ENCODE assay signal across 25 cellular contexts in genomic region chrX:150050387-150050786, GRCh38.
DNase-seq lines count a peak whose midpoint lies in the region; ATAC-seq, FAIRE-seq and TF ChIP-seq lines count a peak whose summit lies in the region.
"Had no signal": no experiment of that assay in that cellular context is flagged by ENCODE, and none has a peak within 500 bp of the region (broad histone marks: within the 10 kb centered on the region; RNA-seq: fewer than 3 reads in every experiment).

No MANE protein-coding gene starts in this region.

- no peaks in the 10 kb centered on the region for H3K4me1 Mint-ChIP-seq in MCF 10A (ENCODE audit: insufficient read depth, unreplicated experiment)
- H3K4me1 Mint-ChIP-seq: brain; naive thymus-derived CD4-positive, alpha-beta T cell; stimulated activated effector memory CD8-positive, alpha-beta T cell treated with anti-CD3 and anti-CD28 coated beads, Interleukin-12 subunit alpha, Interleukin-12 subunit beta, amount 100 ng/mL, for 72 hours had no signal

- no peak overlapping the region for H4K5ac ChIP-seq in H1 (ENCODE audit: insufficient read length, low read depth, low read length)

- in situ Hi-C loops in mammary epithelial cell (cut with MboI; ENCODE audit: low sequenced_read_pairs in 2 of 2): no loop called here

- H3K36me3 ChIP-seq in mammary epithelial cell (ENCODE audit: insufficient read depth, low read length) (no peaks in the 10 kb centered on the region), Loucy (ENCODE audit: insufficient read depth, low read length) (no peaks in the 10 kb centered on the region), H1 (ENCODE audit: control insufficient read depth in 2 of 4, insufficient read depth in 4 of 4, low read length in 3 of 4) (no peaks in the 10 kb centered on the region)
- H3K36me3 ChIP-seq: prostate gland, sigmoid colon had no signal

- no peak overlapping the region for H3K9ac ChIP-seq in mammary epithelial cell (ENCODE audit: insufficient read depth, low read length)
- H3K9ac ChIP-seq in Loucy (ENCODE audit: low read depth, low read length, poor library complexity, severe bottlenecking): no peak overlapping the region
- no peak overlapping the region for H3K9ac ChIP-seq in H1 (replicated peaks in 1 of 4; ENCODE audit: extremely low read depth in 1 of 4, low read depth in 3 of 4, low read length in 3 of 4)

- H3K9me3 ChIP-seq in mammary epithelial cell (replicated peaks; ENCODE audit: insufficient read depth, low read length) (peaks cover 2% of the 10 kb centered on the region), Loucy (ENCODE audit: insufficient read depth, low read depth, low read length) (no peaks in the 10 kb centered on the region), H1 (ENCODE audit: insufficient read depth in 2 of 2, low read depth in 1 of 2, low read length in 1 of 2) (no peaks in the 10 kb centered on the region)
- H3K9me3 ChIP-seq: prostate gland, sigmoid colon had no signal

- H3K23ac ChIP-seq in H1 (ENCODE audit: insufficient read length): no peak overlapping the region

- no peak overlapping the region for H3K18ac ChIP-seq in H1 (ENCODE audit: extremely low read depth, low read length)

- no TSS peak for BruUV-seq in mammary epithelial cell (replicated peaks; lab: Mats Ljungman, UMichigan)
- BruUV-seq in MCF 10A (replicated peaks; lab: Mats Ljungman, UMichigan): no TSS peak

- H3K4me2 ChIP-seq in mammary epithelial cell (ENCODE audit: insufficient read depth, low read depth, low read length) (no peak overlapping the region), Loucy (ENCODE audit: low read depth, low read length, poor library complexity, severe bottlenecking) (no peak overlapping the region), H1 (ENCODE audit: insufficient read depth in 1 of 2, low read depth in 2 of 2, low read length in 2 of 2) (no peak overlapping the region)

- H2AFZ ChIP-seq in mammary epithelial cell (ENCODE audit: low read depth, low read length) (no peak overlapping the region), Loucy (ENCODE audit: low read length) (no peak overlapping the region), H1 (ENCODE audit: low read length) (no peak overlapping the region)

- CTCF ChIA-PET in mammary epithelial cell (lab: Charles Lee; ENCODE audit: low non-redundant PET): no interaction called here
- CTCF ChIA-PET in MCF 10A (lab: Yijun Ruan, JAX): interaction anchor here (0.8 to 1.8 kb wide), 5 partner anchors 12 to 596 kb away, joined by 3 to 4 read pairs (median 4); no protein-coding TSS in a partner anchor
- CTCF ChIA-PET in H1 (lab: Charles Lee; ENCODE audit: partially characterized antibody): interaction anchor here (1.0 to 1.7 kb wide), 8 partner anchors 10 to 179 kb away, joined by 3 to 5 read pairs (median 3); no protein-coding TSS in a partner anchor

- no peak overlapping the region for H2BK120ac ChIP-seq in H1 (replicated peaks; ENCODE audit: low read depth, low read length)

- ATAC-seq in GM19397 (IDR thresholded peaks at IDR 0.05; ENCODE audit: unreplicated experiment) (no peak), GM18868 (IDR thresholded peaks at IDR 0.05; ENCODE audit: unreplicated experiment) (no peak)
- ATAC-seq: left ventricle myocardium superior; naive thymus-derived CD4-positive, alpha-beta T cell; stimulated activated effector memory CD8-positive, alpha-beta T cell treated with anti-CD3 and anti-CD28 coated beads, Interleukin-12 subunit alpha, Interleukin-12 subunit beta, amount 100 ng/mL, for 72 hours had no signal

- H3K27ac ChIP-seq in mammary epithelial cell (ENCODE audit: insufficient read depth, low read depth, low read length) (peak overlapping the region; percentile 78), H1 (ENCODE audit: low read depth, low read length) (no peak overlapping the region)
- H3K27ac ChIP-seq: HL-60, prostate gland, sigmoid colon had no signal

- dilution Hi-C loops in mammary epithelial cell (cut with HindIII; ENCODE audit: low sequenced_read_pairs): loop anchor here (5.0 kb wide), 1 partner anchor 102 kb away; no protein-coding TSS in a partner anchor

- 100% methylated on average over 1 of the region's 1 CpG for WGBS in mammary epithelial cell (ENCODE audit: low coverage, missing lambda C conversion rate)
- WGBS in H1 (ENCODE audit: extremely low coverage in 1 of 2, insufficient coverage in 1 of 2, insufficient read length in 1 of 2, insufficient replicate concordance in 2 of 2, low coverage in 1 of 2, low lambda C conversion rate in 2 of 2, missing lambda C conversion rate in 1 of 2), 2 experiments: 78% methylated on average over 1 of the region's 1 CpG; no CpG with 5 or more reads in 1 of the 2 experiments

- no peak overlapping the region for H4K91ac ChIP-seq in H1 (replicated peaks; ENCODE audit: insufficient read length, low read length)

- no peak overlapping the region for H3K4me3 Mint-ChIP-seq in MCF 10A (ENCODE audit: unreplicated experiment)
- H3K4me3 Mint-ChIP-seq: activated T-cell treated with anti-CD3 and anti-CD28 coated beads, Interleukin-2, amount 50 U/mL, for 24 hours; brain; naive thymus-derived CD4-positive, alpha-beta T cell; stimulated activated effector memory CD8-positive, alpha-beta T cell treated with anti-CD3 and anti-CD28 coated beads, Interleukin-12 subunit alpha, Interleukin-12 subunit beta, amount 100 ng/mL, for 72 hours; type B pancreatic cell had no signal

- H4K20me1 ChIP-seq in mammary epithelial cell (ENCODE audit: insufficient read depth, low read length) (no peaks in the 10 kb centered on the region), Loucy (ENCODE audit: insufficient read depth, low read length, poor library complexity, severe bottlenecking) (no peaks in the 10 kb centered on the region), H1 (replicated peaks in 1 of 2; ENCODE audit: control insufficient read depth in 1 of 2, insufficient read depth in 2 of 2, low read length in 2 of 2) (no peaks in the 10 kb centered on the region)

- no peaks in the 10 kb centered on the region for H3K79me1 ChIP-seq in H1 (ENCODE audit: low read depth, low read length)

- H3K4me3 ChIP-seq in mammary epithelial cell (replicated peaks in 1 of 3; ENCODE audit: insufficient read depth in 1 of 3, low read depth in 2 of 3, low read length in 3 of 3) (no peak overlapping the region), Loucy (ENCODE audit: low read length, poor library complexity, severe bottlenecking) (no peak overlapping the region), H1 (ENCODE audit: extremely low read depth in 1 of 4, insufficient read depth in 2 of 4, low read depth in 3 of 4, low read length in 4 of 4) (no peak overlapping the region)
- H3K4me3 ChIP-seq: prostate gland, sigmoid colon had no signal

- peak; percentile 17 to 42; a peak in 2 of 4 replicates for TF ChIP-seq RAD21 in H1 (IDR thresholded peaks at IDR 0.05 in 1 of 2, conservative IDR thresholded peaks at IDR 0.05 in 1 of 2; ENCODE audit: low read depth in 2 of 2, low read length in 2 of 2)

- H3K27me3 ChIP-seq in mammary epithelial cell (ENCODE audit: insufficient read depth, low read length): no peaks in the 10 kb centered on the region
- no peaks in the 10 kb centered on the region for H3K27me3 ChIP-seq in Loucy (ENCODE audit: insufficient read depth, low read length, poor library complexity, severe bottlenecking)
- H3K27me3 ChIP-seq in H1 (replicated peaks in 1 of 4; ENCODE audit: control insufficient read depth in 3 of 4, extremely low read depth in 1 of 4, insufficient read depth in 3 of 4, low read length in 3 of 4): no peaks in the 10 kb centered on the region
- H3K27me3 ChIP-seq: sigmoid colon had no signal

- FAIRE-seq in H1 (lab: Jason Lieb, UNC): no peak
- FAIRE-seq: RCC 7860 had no signal

- no peaks in the 10 kb centered on the region for H3K9me2 ChIP-seq in Loucy (replicated peaks; ENCODE audit: low read depth, low read length)

- peaks cover 7% of the 10 kb centered on the region for H3K9me3 Mint-ChIP-seq in MCF 10A (ENCODE audit: unreplicated experiment)
- H3K9me3 Mint-ChIP-seq: activated T-cell treated with anti-CD3 and anti-CD28 coated beads, Interleukin-2, amount 50 U/mL, for 24 hours; stimulated activated effector memory CD8-positive, alpha-beta T cell treated with anti-CD3 and anti-CD28 coated beads, Interleukin-12 subunit alpha, Interleukin-12 subunit beta, amount 100 ng/mL, for 72 hours; type B pancreatic cell had no signal

- H4K8ac ChIP-seq in H1 (ENCODE audit: extremely low read depth, insufficient read depth, low read length): no peak overlapping the region

- H3K79me2 ChIP-seq in mammary epithelial cell (ENCODE audit: insufficient read depth, low read length): no peaks in the 10 kb centered on the region
- no peaks in the 10 kb centered on the region for H3K79me2 ChIP-seq in Loucy (ENCODE audit: insufficient read depth, low read length)
- no peaks in the 10 kb centered on the region for H3K79me2 ChIP-seq in H1 (ENCODE audit: control insufficient read depth in 1 of 2, insufficient read depth in 2 of 2, low read length in 2 of 2)

- no peak for TF ChIP-seq POLR2A in H1 (IDR thresholded peaks at IDR 0.05; ENCODE audit: control extremely low read depth in 1 of 2, low read depth in 2 of 2, low read length in 2 of 2)

- H2AK5ac ChIP-seq in H1 (ENCODE audit: low read depth, low read length): no peak overlapping the region

- no peaks in the 10 kb centered on the region for H3F3A ChIP-seq in Loucy (ENCODE audit: low read depth)

- H3K27ac Mint-ChIP-seq in MCF 10A (ENCODE audit: low read depth, unreplicated experiment): no peak overlapping the region
- H3K27ac Mint-ChIP-seq: activated T-cell treated with anti-CD3 and anti-CD28 coated beads, Interleukin-2, amount 50 U/mL, for 24 hours; brain; naive thymus-derived CD4-positive, alpha-beta T cell; stimulated activated effector memory CD8-positive, alpha-beta T cell treated with anti-CD3 and anti-CD28 coated beads, Interleukin-12 subunit alpha, Interleukin-12 subunit beta, amount 100 ng/mL, for 72 hours; type B pancreatic cell had no signal

- intact Hi-C loops in mammary epithelial cell (cut with micrococcal nuclease): loop anchor here (2.0 kb wide), 1 partner anchor 88 kb away; no protein-coding TSS in a partner anchor
- intact Hi-C loops in MCF 10A (cut with micrococcal nuclease): loop anchor here (10.0 kb wide), 1 partner anchor 314 kb away; the partner anchor contains the start of gene MAMLD1

- peak in 1 of 2 donors; percentile 17 for TF ChIP-seq CTCF in mammary epithelial cell (conservative IDR thresholded peaks at IDR 0.05 in 1 of 2, IDR thresholded peaks at IDR 0.05 in 1 of 2; ENCODE audit: extremely low read depth in 1 of 2, insufficient read depth in 1 of 2, low read depth in 1 of 2, low read length in 2 of 2)
- no peak for TF ChIP-seq CTCF in MCF 10A (IDR thresholded peaks at IDR 0.05; ENCODE audit: unreplicated experiment)
- 0 out of 2 replicates have a peak, but pooled peaks have one; percentile 10 for TF ChIP-seq CTCF in Loucy (conservative IDR thresholded peaks at IDR 0.05; ENCODE audit: low read length)
- TF ChIP-seq CTCF in H1 (IDR thresholded peaks at IDR 0.05; ENCODE audit: control extremely low read depth in 1 of 3, insufficient read depth in 1 of 3, low read depth in 1 of 3, low read length in 3 of 3): peak in 2 of 3 experiments; percentile 2 to 30; a peak in 1 of 4 replicates

- no peaks in the 10 kb centered on the region for H3K27me3 Mint-ChIP-seq in MCF 10A (ENCODE audit: insufficient read depth, unreplicated experiment)
- H3K27me3 Mint-ChIP-seq: type B pancreatic cell had no signal

- H3K23me2 ChIP-seq in H1 (ENCODE audit: low read depth, low read length): no peaks in the 10 kb centered on the region

- H3K14ac ChIP-seq in H1 (ENCODE audit: insufficient read length): no peak overlapping the region

- H2BK5ac ChIP-seq in H1 (ENCODE audit: low read depth, low read length): no peak overlapping the region

- H3K4ac ChIP-seq in H1 (replicated peaks; ENCODE audit: insufficient read length, low read depth, low read length): no peak overlapping the region

- H2BK20ac ChIP-seq in H1 (ENCODE audit: low read length): no peak overlapping the region

- no peak for TF ChIP-seq EP300 in H1 (IDR thresholded peaks at IDR 0.05; ENCODE audit: borderline replicate concordance in 1 of 2, low read depth in 2 of 2, low read length in 2 of 2)

- POLR2A ChIA-PET in MCF 10A (lab: Yijun Ruan, JAX): interaction anchor here (0.8 kb wide), 2 partner anchors 14 to 80 kb away, joined by 3 to 4 read pairs; no protein-coding TSS in a partner anchor
- POLR2A ChIA-PET in H1 (lab: Charles Lee; ENCODE audit: partially characterized antibody): no interaction called here

- H3K36me3 Mint-ChIP-seq in MCF 10A (ENCODE audit: insufficient read depth, unreplicated experiment): no peaks in the 10 kb centered on the region
- H3K36me3 Mint-ChIP-seq: brain; stimulated activated effector memory CD8-positive, alpha-beta T cell treated with anti-CD3 and anti-CD28 coated beads, Interleukin-12 subunit alpha, Interleukin-12 subunit beta, amount 100 ng/mL, for 72 hours; type B pancreatic cell had no signal

- H3K56ac ChIP-seq in H1 (replicated peaks; ENCODE audit: insufficient read length, low read depth, low read length): no peak overlapping the region

- H3K4me1 ChIP-seq in mammary epithelial cell (ENCODE audit: insufficient read depth, low read length) (peaks cover 26% of the 10 kb centered on the region), Loucy (ENCODE audit: insufficient read depth, low read length, poor library complexity, severe bottlenecking) (no peaks in the 10 kb centered on the region), H1 (replicated peaks in 1 of 4; ENCODE audit: control insufficient read depth in 3 of 4, insufficient read depth in 4 of 4, low read length in 3 of 4) (no peaks in the 10 kb centered on the region)
- H3K4me1 ChIP-seq: prostate gland, sigmoid colon had no signal

- H2BK15ac ChIP-seq in H1 (ENCODE audit: low read length): no peak overlapping the region

- DNase-seq in mammary epithelial cell (no peak), MCF 10A (ENCODE audit: unreplicated experiment) (no peak), H1 (ENCODE audit: low read depth in 1 of 2, low spot score in 2 of 2) (no peak), NCI-H1436 (lab: John Stamatoyannopoulos, UW) (no peak)
- DNase-seq: activated gamma-delta T cell; activated T-cell treated with anti-CD3 and anti-CD28 coated beads, Interleukin-2, amount 50 U/mL, for 24 hours; left ventricle myocardium superior; midbrain; naive thymus-derived CD4-positive, alpha-beta T cell; NCI-H1092; NCI-H187; NCI-H524 treated with DMSO at 0.1 percent for 48 hours; sigmoid colon; stimulated activated CD4-positive, alpha-beta T cell treated with anti-CD3 and anti-CD28 coated beads, Interleukin-4, amount 100 ng/mL, for 24 hours; substantia nigra; T-helper 1 cell had no signal

- H2BK12ac ChIP-seq in H1 (ENCODE audit: low read depth, low read length): no peak overlapping the region
